In genomic region chr10:103572597-103573321, GRCh38 we compare ENCODE assay signal across 18 cellular contexts.
"Had no signal": no experiment of that assay in that cellular context is flagged by ENCODE, and none has a peak within 500 bp of the region (broad histone marks: within the 10 kb centered on the region; RNA-seq: fewer than 3 reads in every experiment).

No MANE protein-coding gene starts in this region.

- H3K36me3 ChIP-seq: breast epithelium, heart left ventricle, left ventricle myocardium inferior had no signal

- H3K27ac ChIP-seq: breast epithelium, gastrocnemius medialis, heart left ventricle, left ventricle myocardium inferior, VCaP had no signal

- H3K9me3 Mint-ChIP-seq: activated T-cell treated with anti-CD3 and anti-CD28 coated beads, Interleukin-2, amount 50 U/mL, for 72 hours; effector memory CD8-positive, alpha-beta T cell; stimulated activated naive B cell treated with anti-CD40 and anti-IgM and Interleukin-4, amounts not matched to agents 10 μg/mL and 1 μg/mL and 100 μg/mL, for 72 hours had no signal

- H3K36me3 Mint-ChIP-seq: stimulated activated naive B cell treated with anti-CD40 and anti-IgM and Interleukin-4, amounts not matched to agents 10 μg/mL and 1 μg/mL and 100 μg/mL, for 72 hours had no signal

- H3K4me1 ChIP-seq: breast epithelium, heart left ventricle, left ventricle myocardium inferior had no signal

- H3K27ac Mint-ChIP-seq: activated T-cell treated with anti-CD3 and anti-CD28 coated beads, Interleukin-2, amount 50 U/mL, for 72 hours; effector memory CD8-positive, alpha-beta T cell; stimulated activated naive B cell treated with anti-CD40 and anti-IgM and Interleukin-4, amounts not matched to agents 10 μg/mL and 1 μg/mL and 100 μg/mL, for 72 hours had no signal

- H3K4me3 Mint-ChIP-seq: activated T-cell treated with anti-CD3 and anti-CD28 coated beads, Interleukin-2, amount 50 U/mL, for 72 hours; effector memory CD8-positive, alpha-beta T cell; stimulated activated naive B cell treated with anti-CD40 and anti-IgM and Interleukin-4, amounts not matched to agents 10 μg/mL and 1 μg/mL and 100 μg/mL, for 72 hours had no signal

- DNase-seq: activated CD4-positive, alpha-beta T cell treated with anti-CD3 and anti-CD28 coated beads for 1 hour; activated CD4-positive, alpha-beta T cell treated with anti-CD3 and anti-CD28 coated beads, Interleukin-2, amount 50 U/mL, for 4 hours; activated effector memory CD4-positive, alpha-beta T cell treated with anti-CD3 and anti-CD28 coated beads, Interleukin-2, amount 50 U/mL, for 16 hours; activated naive CD4-positive, alpha-beta T cell treated with anti-CD3 and anti-CD28 coated beads, Interleukin-2, amount 50 U/mL, for 16 hours; activated T-cell treated with anti-CD3 and anti-CD28 coated beads, Interleukin-2, amount 50 U/mL, for 72 hours; aorta; dermis blood vessel endothelial cell; effector memory CD8-positive, alpha-beta T cell; gastrocnemius medialis; heart left ventricle; kidney glomerular epithelial cell; left ventricle myocardium inferior; mammary epithelial cell; occipital lobe; retina; stimulated activated naive B cell treated with anti-CD40 and anti-IgM and Interleukin-4, amounts not matched to agents 10 μg/mL and 1 μg/mL and 100 μg/mL, for 72 hours had no signal

- ATAC-seq: effector memory CD8-positive, alpha-beta T cell; gastrocnemius medialis; heart left ventricle; stimulated activated naive B cell treated with anti-CD40 and anti-IgM and Interleukin-4, amounts not matched to agents 10 μg/mL and 1 μg/mL and 100 μg/mL, for 72 hours had no signal

- H3K4me1 Mint-ChIP-seq: stimulated activated naive B cell treated with anti-CD40 and anti-IgM and Interleukin-4, amounts not matched to agents 10 μg/mL and 1 μg/mL and 100 μg/mL, for 72 hours had no signal

- H3K27me3 ChIP-seq: breast epithelium, gastrocnemius medialis, heart left ventricle had no signal

- H3K4me3 ChIP-seq: breast epithelium, gastrocnemius medialis, heart left ventricle, left ventricle myocardium inferior had no signal

- H3K9me3 ChIP-seq: breast epithelium, gastrocnemius medialis, heart left ventricle, left ventricle myocardium inferior had no signal
